19 cellular contexts compared by ENCODE assay signal in the genomic region with DNA sequence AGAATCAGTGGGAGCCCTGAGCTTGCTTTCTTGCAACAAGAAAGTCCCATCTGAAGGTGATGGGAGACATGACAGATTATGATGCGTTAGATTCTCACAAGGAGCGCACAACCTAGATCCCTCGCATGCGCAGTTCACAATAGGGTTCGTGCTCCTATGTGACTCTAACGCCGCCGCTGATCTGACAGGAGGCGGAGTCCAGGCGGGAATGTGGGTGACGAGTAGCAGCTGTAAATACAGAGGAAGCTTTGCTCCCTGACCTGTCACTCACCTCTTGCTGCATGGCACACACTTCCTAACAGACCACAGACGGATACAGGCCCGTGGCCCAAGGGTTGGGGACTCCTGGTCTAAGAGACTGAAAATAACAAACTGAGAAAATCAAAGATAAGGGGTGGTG.
DNase-seq lines count a peak whose midpoint lies in the region; ATAC-seq and TF ChIP-seq lines count a peak whose summit lies in the region.
"Had no signal": no experiment of that assay in that cellular context is flagged by ENCODE, and none has a peak within 500 bp of the region (broad histone marks: within the 10 kb centered on the region; RNA-seq: fewer than 3 reads in every experiment).

No MANE protein-coding gene starts in this region.

- no peak overlapping the region for H2AFZ ChIP-seq in neural progenitor cell (replicated peaks)
- H2AFZ ChIP-seq: PC-9 had no signal

- H3K27ac Mint-ChIP-seq in neural progenitor cell: no peak overlapping the region
- no peak overlapping the region for H3K27ac Mint-ChIP-seq in stimulated activated naive CD8-positive, alpha-beta T cell treated with anti-CD3 and anti-CD28 coated beads, Interleukin-15, amount 100 ng/mL, for 72 hours
- H3K27ac Mint-ChIP-seq: CD4-positive, CD25-positive, alpha-beta regulatory T cell had no signal

- H3F3A ChIP-seq in neural progenitor cell (ENCODE audit: low read depth): peaks cover 2% of the 10 kb centered on the region

- H3K9me3 Mint-ChIP-seq in neural progenitor cell: peaks cover 6% of the 10 kb centered on the region
- H3K9me3 Mint-ChIP-seq in stimulated activated naive CD8-positive, alpha-beta T cell treated with anti-CD3 and anti-CD28 coated beads, Interleukin-15, amount 100 ng/mL, for 72 hours: peaks cover 19 to 53% of the 10 kb centered on the region in 2 donors

- H3K4me2 ChIP-seq in neural progenitor cell: no peak overlapping the region
- H3K4me2 ChIP-seq: BLaER1, KMS-11, PC-9, SK-N-SH had no signal

- H4K20me1 ChIP-seq in neural progenitor cell (ENCODE audit: low read depth): no peaks in the 10 kb centered on the region
- H4K20me1 ChIP-seq: BLaER1 had no signal

- H3K4me3 ChIP-seq in neural progenitor cell: no peak overlapping the region
- H3K4me3 ChIP-seq: BLaER1, PC-9 had no signal

- H3K9ac ChIP-seq in neural progenitor cell: no peak overlapping the region
- H3K9ac ChIP-seq: BLaER1, KMS-11, SK-N-SH had no signal

- ATAC-seq in left ventricle myocardium superior (no peak), left cardiac atrium (no peak), HG03097 (IDR thresholded peaks at IDR 0.05; ENCODE audit: low FRiP score, unreplicated experiment) (no peak)
- no peak for ATAC-seq in stimulated activated naive CD8-positive, alpha-beta T cell treated with anti-CD3 and anti-CD28 coated beads, Interleukin-15, amount 100 ng/mL, for 72 hours
- ATAC-seq: HCT116 had no signal

- no peak for TF ChIP-seq CTCF in neural progenitor cell (IDR thresholded peaks at IDR 0.05)

- H3K79me2 ChIP-seq in neural progenitor cell (ENCODE audit: low read depth): no peaks in the 10 kb centered on the region

- H3K4me3 Mint-ChIP-seq in neural progenitor cell: no peak overlapping the region
- H3K4me3 Mint-ChIP-seq in stimulated activated naive CD8-positive, alpha-beta T cell treated with anti-CD3 and anti-CD28 coated beads, Interleukin-15, amount 100 ng/mL, for 72 hours: no peak overlapping the region
- H3K4me3 Mint-ChIP-seq: CD4-positive, CD25-positive, alpha-beta regulatory T cell had no signal

- intact Hi-C loops in left ventricle myocardium superior (cut with micrococcal nuclease): no loop called here
- intact Hi-C loops in left cardiac atrium (cut with DNase I): no loop called here
- intact Hi-C loops in head of caudate nucleus (cut with DNase I): no loop called here

- peaks cover 1% of the 10 kb centered on the region for H3K4me1 ChIP-seq in neural progenitor cell
- H3K4me1 ChIP-seq: BLaER1 had no signal

- H3K27ac ChIP-seq in neural progenitor cell: no peak overlapping the region
- H3K27ac ChIP-seq: BLaER1, KMS-11, PC-9 had no signal

- no peaks in the 10 kb centered on the region for H3K27me3 Mint-ChIP-seq in neural progenitor cell (ENCODE audit: insufficient read depth, low read depth)
- H3K27me3 Mint-ChIP-seq in stimulated activated naive CD8-positive, alpha-beta T cell treated with anti-CD3 and anti-CD28 coated beads, Interleukin-15, amount 100 ng/mL, for 72 hours: no peaks in the 10 kb centered on the region
- H3K27me3 Mint-ChIP-seq: CD4-positive, CD25-positive, alpha-beta regulatory T cell had no signal

- DNase-seq in left ventricle myocardium superior (peak; percentile 29), left cardiac atrium (no peak), head of caudate nucleus (peak in 32 of 42 donors; percentile 24 to 72 (median 44)), neural progenitor cell (ENCODE audit: low spot score) (peak; percentile 20), NCI-H2196 treated with DMSO at 0.1 percent for 48 hours (lab: John Stamatoyannopoulos, UW; ENCODE audit: unreplicated experiment) (no peak)
- no peak for DNase-seq in stimulated activated naive CD8-positive, alpha-beta T cell treated with anti-CD3 and anti-CD28 coated beads, Interleukin-15, amount 100 ng/mL, for 72 hours
- DNase-seq: CD4-positive, CD25-positive, alpha-beta regulatory T cell; IMR-90; MM.1S; NCI-H2029; NCI-H446 treated with DMSO at 0.1 percent for 48 hours; NCI-H526 treated with DMSO at 0.1 percent for 48 hours; PC-9; SIG-M5; SK-N-SH had no signal

- H3K27me3 ChIP-seq in neural progenitor cell: no peaks in the 10 kb centered on the region
- H3K27me3 ChIP-seq: BLaER1 had no signal

- no peaks in the 10 kb centered on the region for H3K4me1 Mint-ChIP-seq in neural progenitor cell
- H3K4me1 Mint-ChIP-seq in stimulated activated naive CD8-positive, alpha-beta T cell treated with anti-CD3 and anti-CD28 coated beads, Interleukin-15, amount 100 ng/mL, for 72 hours: no peaks in the 10 kb centered on the region
- H3K4me1 Mint-ChIP-seq: CD4-positive, CD25-positive, alpha-beta regulatory T cell had no signal

- no peaks in the 10 kb centered on the region for H3K9me3 ChIP-seq in neural progenitor cell (ENCODE audit: low read depth)
- H3K9me3 ChIP-seq: SK-N-SH had no signal

- H3K36me3 Mint-ChIP-seq in neural progenitor cell: no peaks in the 10 kb centered on the region
- H3K36me3 Mint-ChIP-seq: CD4-positive, CD25-positive, alpha-beta regulatory T cell had no signal

- H3K36me3 ChIP-seq in neural progenitor cell: no peaks in the 10 kb centered on the region
- H3K36me3 ChIP-seq: BLaER1 had no signal

Comparison
In these comparisons a context has a peak if more than half of its experiments do, and no peak if none do; other contexts are left out.
1. DNase-seq: peak in left ventricle myocardium superior (single experiment), head of caudate nucleus (32 of 42) and neural progenitor cell (single experiment); none in left cardiac atrium (single experiment), stimulated activated naive CD8-positive, alpha-beta T cell treated with anti-CD3 and anti-CD28 coated beads, Interleukin-15, amount 100 ng/mL, for 72 hours (0 of 2) and NCI-H2196 treated with DMSO at 0.1 percent for 48 hours (single experiment).